1 cellular context compared by ENCODE assay signal in the genomic region with DNA sequence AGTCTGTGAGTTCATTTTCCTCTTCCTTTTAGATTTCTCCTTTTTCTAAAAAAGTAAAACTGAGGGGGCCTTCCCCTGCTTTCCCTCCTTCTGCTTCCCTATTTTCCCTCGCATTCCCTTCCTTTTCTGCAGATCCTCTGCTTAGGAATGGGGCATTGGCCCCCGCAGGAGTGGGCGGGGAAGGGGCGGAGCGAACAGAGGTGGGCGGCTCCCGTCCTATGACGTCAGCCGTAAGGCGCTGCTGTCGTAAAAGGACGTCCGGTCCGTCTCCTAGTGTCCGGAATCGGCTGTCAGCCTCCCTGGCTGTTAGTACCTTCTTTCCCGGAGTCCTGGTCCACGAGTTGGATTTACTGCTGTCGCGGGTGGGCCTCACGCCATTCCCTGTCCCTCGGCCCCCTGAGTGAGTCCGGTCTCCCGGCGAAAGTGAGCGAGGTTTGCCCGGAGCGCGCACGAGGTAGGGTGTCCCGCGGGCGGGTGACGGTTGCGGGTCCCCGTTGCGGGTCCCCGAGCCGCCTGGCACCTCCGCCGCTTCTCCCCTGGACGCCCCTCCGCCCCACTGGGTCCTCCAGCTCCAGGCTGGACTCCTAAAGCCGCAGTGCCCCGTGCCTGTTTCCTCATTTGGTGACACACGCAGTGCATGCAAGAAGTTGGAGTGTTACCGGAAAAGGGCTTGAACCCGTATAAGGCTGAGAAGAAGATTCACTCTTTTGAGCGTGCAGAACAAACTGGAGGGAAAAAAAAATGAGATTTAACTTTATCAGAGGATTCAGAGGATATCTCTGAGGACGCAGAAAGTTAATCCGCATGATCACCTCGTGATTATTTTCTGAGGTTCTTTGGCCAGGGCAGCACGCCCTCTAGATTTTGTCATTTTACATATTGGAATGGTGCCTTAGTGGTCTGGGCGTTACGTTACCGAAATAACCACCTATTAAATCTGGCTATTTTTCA.
A peak's percentile ranks its signal among the peaks of the same experiment; 100 is the strongest.
TF ChIP-seq lines count a peak whose summit lies in the region.

Gene ZNF330 (plus strand): TSS at position 241 of the 951 bp plus-strand sequence. CDS start 1,477 bp downstream, outside the sequence.

TF ChIP-seq in K562, 482 proteins besides CTCF, POLR2A, EP300 and RAD21 (continued from another document and continues in another):
- TF ChIP-seq PRDM10 (IDR thresholded peaks at IDR 0.05; ENCODE audit: partially characterized antibody): no peak
- peak; percentile 29 for TF ChIP-seq BRD9 (IDR thresholded peaks at IDR 0.05; ENCODE audit: low read depth, partially characterized antibody)
- TF ChIP-seq CHD4 (IDR thresholded peaks at IDR 0.05; ENCODE audit: insufficient read depth, insufficient replicate concordance, low read depth, low read length, poor library complexity, severe bottlenecking): no peak
- peak; percentile 86 for TF ChIP-seq RBFOX2 (IDR thresholded peaks at IDR 0.05; ENCODE audit: low read depth, low read length)
- no peak for TF ChIP-seq SIRT6 (IDR thresholded peaks at IDR 0.05; ENCODE audit: low read depth, low read length)
- TF ChIP-seq TCF7 (IDR thresholded peaks at IDR 0.05; ENCODE audit: borderline replicate concordance): no peak
- TF ChIP-seq, protein P1, sequence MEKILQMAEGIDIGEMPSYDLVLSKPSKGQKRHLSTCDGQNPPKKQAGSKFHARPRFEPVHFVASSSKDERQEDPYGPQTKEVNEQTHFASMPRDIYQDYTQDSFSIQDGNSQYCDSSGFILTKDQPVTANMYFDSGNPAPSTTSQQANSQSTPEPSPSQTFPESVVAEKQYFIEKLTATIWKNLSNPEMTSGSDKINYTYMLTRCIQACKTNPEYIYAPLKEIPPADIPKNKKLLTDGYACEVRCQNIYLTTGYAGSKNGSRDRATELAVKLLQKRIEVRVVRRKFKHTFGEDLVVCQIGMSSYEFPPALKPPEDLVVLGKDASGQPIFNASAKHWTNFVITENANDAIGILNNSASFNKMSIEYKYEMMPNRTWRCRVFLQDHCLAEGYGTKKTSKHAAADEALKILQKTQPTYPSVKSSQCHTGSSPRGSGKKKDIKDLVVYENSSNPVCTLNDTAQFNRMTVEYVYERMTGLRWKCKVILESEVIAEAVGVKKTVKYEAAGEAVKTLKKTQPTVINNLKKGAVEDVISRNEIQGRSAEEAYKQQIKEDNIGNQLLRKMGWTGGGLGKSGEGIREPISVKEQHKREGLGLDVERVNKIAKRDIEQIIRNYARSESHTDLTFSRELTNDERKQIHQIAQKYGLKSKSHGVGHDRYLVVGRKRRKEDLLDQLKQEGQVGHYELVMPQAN (IDR thresholded peaks at IDR 0.05; ENCODE audit: borderline replicate concordance): peak; percentile 71; the same call in 1 of the 2 replicates
- no peak for TF ChIP-seq RNF2 (IDR thresholded peaks at IDR 0.05)
- TF ChIP-seq, protein P2, sequence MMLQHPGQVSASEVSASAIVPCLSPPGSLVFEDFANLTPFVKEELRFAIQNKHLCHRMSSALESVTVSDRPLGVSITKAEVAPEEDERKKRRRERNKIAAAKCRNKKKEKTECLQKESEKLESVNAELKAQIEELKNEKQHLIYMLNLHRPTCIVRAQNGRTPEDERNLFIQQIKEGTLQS (IDR thresholded peaks at IDR 0.05): peak; percentile 90
- TF ChIP-seq, protein P2 (CRISPR knock-in tag; conservative IDR thresholded peaks at IDR 0.05): 0 out of 2 replicates have a peak, but pooled peaks have one; percentile 63
- TF ChIP-seq NFE2L1 (tag; IDR thresholded peaks at IDR 0.05; ENCODE audit: borderline replicate concordance, low read depth): no peak
- TF ChIP-seq VEZF1 (CRISPR knock-in tag; IDR thresholded peaks at IDR 0.05): peak; percentile 78
- TF ChIP-seq HOXB6 (CRISPR knock-in tag; IDR thresholded peaks at IDR 0.05; ENCODE audit: borderline replicate concordance): no peak
- TF ChIP-seq TSHZ1 (CRISPR knock-in tag; IDR thresholded peaks at IDR 0.05): no peak
- TF ChIP-seq BDP1 (IDR thresholded peaks at IDR 0.05; ENCODE audit: insufficient read depth, insufficient read length): no peak
- peak; percentile 84 for TF ChIP-seq JUND (IDR thresholded peaks at IDR 0.05; ENCODE audit: borderline replicate concordance, low read depth, low read length)
- TF ChIP-seq JUND (tag; IDR thresholded peaks at IDR 0.05; ENCODE audit: borderline replicate concordance, low read depth, low read length): peak; percentile 59; the same call in 2 of the 3 replicates
- 0 out of 2 replicates have a peak, but pooled peaks have one; percentile 24 for TF ChIP-seq MGA (IDR thresholded peaks at IDR 0.05)
- no peak for TF ChIP-seq BMI1 (IDR thresholded peaks at IDR 0.05; ENCODE audit: low read length)
- TF ChIP-seq ZNF354B (CRISPR knock-in tag; IDR thresholded peaks at IDR 0.05): no peak
- TF ChIP-seq ZNF165 (CRISPR knock-in tag; IDR thresholded peaks at IDR 0.05; ENCODE audit: borderline replicate concordance): no peak
- TF ChIP-seq HDAC1 (IDR thresholded peaks at IDR 0.05): peak in 1 of 2 experiments; percentile 71; a peak in 1 of 4 replicates
- TF ChIP-seq DNMT1 (IDR thresholded peaks at IDR 0.05): no peak
- TF ChIP-seq ZFX (CRISPR knock-in tag; IDR thresholded peaks at IDR 0.05): peak; percentile 34; the same call in 1 of the 2 replicates
